In the genomic region with DNA sequence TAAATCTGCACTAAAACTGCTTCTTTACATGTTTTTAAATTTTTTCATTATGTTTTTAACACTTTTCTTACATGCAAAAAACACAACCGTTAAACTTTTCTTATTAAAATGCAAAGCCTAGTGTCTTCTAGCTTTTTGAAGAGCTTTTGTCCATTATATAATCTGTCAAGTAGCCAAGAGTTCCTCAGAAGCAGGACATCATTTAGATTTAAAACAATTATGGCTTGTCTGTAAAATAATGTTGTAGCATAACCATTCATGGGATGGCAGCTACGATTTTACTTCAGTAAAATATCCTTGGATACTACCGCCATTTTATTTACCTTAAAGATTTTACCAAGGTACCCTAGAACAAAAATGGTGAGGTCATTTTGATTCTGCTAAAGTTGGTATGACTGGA, we compare ENCODE assay signal across 20 cellular contexts. TPM values are rescaled to one million over a fixed set of nuclear protein-coding genes. Genes with fewer than 3 reads are reported as not detected.
"Had no signal": no experiment of that assay in that cellular context is flagged by ENCODE, and none has a peak within 500 bp of the region (broad histone marks: within the 10 kb centered on the region; RNA-seq: fewer than 3 reads in every experiment).

No MANE protein-coding gene starts in this region.

- H3K4me1 ChIP-seq: esophagus squamous epithelium, right lobe of liver had no signal

- H3K4me3 ChIP-seq: esophagus squamous epithelium, hepatocyte, ovary, right lobe of liver, thoracic aorta, transverse colon had no signal

- H3K27me3 ChIP-seq: esophagus squamous epithelium, hepatocyte, ovary, right lobe of liver, transverse colon had no signal

- H3K36me3 ChIP-seq: ovary, right lobe of liver, thoracic aorta, transverse colon had no signal

- ATAC-seq: natural killer cell; right lobe of liver; stimulated activated memory B cell treated with anti-CD40 and anti-IgM and Interleukin-4, amounts not matched to agents 10 μg/mL and 1 μg/mL and 100 μg/mL, for 72 hours had no signal

- H3K4me2 ChIP-seq: hepatocyte had no signal

- H3K27ac ChIP-seq: esophagus squamous epithelium, hepatocyte, ovary, right lobe of liver, thoracic aorta, transverse colon had no signal

- H3K79me2 ChIP-seq: hepatocyte had no signal

- DNase-seq: esophagus squamous epithelium; foreskin fibroblast; head of caudate nucleus; natural killer cell; ovary; right lobe of liver; stimulated activated CD4-positive, alpha-beta T cell treated with anti-CD3 and anti-CD28 coated beads, Interleukin-1b, Interleukin-23, amount 100 ng/mL, for 48 hours; stimulated activated CD4-positive, alpha-beta T cell treated with anti-CD3 and anti-CD28 coated beads, Interleukin-4, amount 100 ng/mL, for 24 hours; transverse colon had no signal

RNA-seq across cellular contexts. Expression of a gene that starts 2.8 kb away (rescaled TPM):
- total RNA-seq: chondrocyte, epithelial cell of proximal tubule, hepatocyte, kidney epithelial cell, neural crest cell, progenitor cell of endocrine pancreas, thoracic aorta, transverse colon, ureter had no signal

RNA-seq across cellular contexts. Expression of a gene that starts 19.6 kb away (rescaled TPM):
- total RNA-seq: chondrocyte, epithelial cell of proximal tubule, hepatocyte, kidney epithelial cell, lung microvascular endothelial cell, neural crest cell, progenitor cell of endocrine pancreas, renal cortical epithelial cell had no signal
- polyA plus RNA-seq: hepatocyte had no signal

RNA-seq across cellular contexts. Expression of a gene that starts 27.2 kb away (rescaled TPM):
- total RNA-seq: epithelial cell of proximal tubule, kidney epithelial cell, neural crest cell, progenitor cell of endocrine pancreas had no signal
